ENCODE assay signal across 10 cellular contexts in genomic region chr20:57398901-57399535, GRCh38. TPM values are rescaled to one million over a fixed set of nuclear protein-coding genes. Genes with fewer than 3 reads are reported as not detected.
DNase-seq lines count a peak whose midpoint lies in the region; ATAC-seq and TF ChIP-seq lines count a peak whose summit lies in the region.
"Had no signal": no experiment of that assay in that cellular context is flagged by ENCODE, and none has a peak within 500 bp of the region (broad histone marks: within the 10 kb centered on the region; RNA-seq: fewer than 3 reads in every experiment).

No MANE protein-coding gene starts in this region.

- H4K20me1 ChIP-seq in BLaER1 (peaks cover 100% of the 10 kb centered on the region), neural progenitor cell (ENCODE audit: low read depth) (peaks cover 51% of the 10 kb centered on the region)

- H3F3A ChIP-seq in neural progenitor cell (ENCODE audit: low read depth) = peaks cover 25% of the 10 kb centered on the region

- H3K79me2 ChIP-seq in neural progenitor cell (ENCODE audit: low read depth) = peaks cover 74% of the 10 kb centered on the region

- peaks cover 73% of the 10 kb centered on the region for H3K36me3 ChIP-seq in BLaER1
- peaks cover 76% of the 10 kb centered on the region for H3K36me3 ChIP-seq in effector memory CD4-positive, alpha-beta T cell (ENCODE audit: control insufficient read depth, insufficient read depth, low read length)
- no peaks in the 10 kb centered on the region for H3K36me3 ChIP-seq in neural progenitor cell

- H3K27me3 ChIP-seq in BLaER1 (no peaks in the 10 kb centered on the region), neural progenitor cell (no peaks in the 10 kb centered on the region)
- H3K27me3 ChIP-seq in effector memory CD4-positive, alpha-beta T cell (replicated peaks; ENCODE audit: control insufficient read depth, insufficient read depth, low read length, poor library complexity, severe bottlenecking) = no peaks in the 10 kb centered on the region

- peaks cover 17% of the 10 kb centered on the region for H3K36me3 Mint-ChIP-seq in neural progenitor cell

- H3K9me3 ChIP-seq in BLaER1 (no peaks in the 10 kb centered on the region), neural progenitor cell (ENCODE audit: low read depth) (no peaks in the 10 kb centered on the region)
- no peaks in the 10 kb centered on the region for H3K9me3 ChIP-seq in effector memory CD4-positive, alpha-beta T cell (ENCODE audit: control insufficient read depth, low read length)

- no peak for ATAC-seq in HG03139 (IDR thresholded peaks at IDR 0.05; ENCODE audit: unreplicated experiment)

- H3K9ac ChIP-seq in BLaER1 (peak overlapping the region; percentile 97), neural progenitor cell (no peak overlapping the region)

- no peak for DNase-seq in Jurkat, Clone E6-1 (ENCODE audit: low read depth, low spot score)
- DNase-seq in effector memory CD4-positive, alpha-beta T cell = no peak
- DNase-seq in neural progenitor cell (ENCODE audit: low spot score) (peak; percentile 58), COLO668 (lab: John Stamatoyannopoulos, UW; ENCODE audit: unreplicated experiment) (no peak), pons (ENCODE audit: low spot score) (no peak), DMS53 treated with DMSO at 0.1 percent for 48 hours (lab: John Stamatoyannopoulos, UW; ENCODE audit: unreplicated experiment) (no peak)
- DNase-seq: cortex of kidney, NCI-H226 had no signal

- peak overlapping the region; percentile 91 for H3K27ac Mint-ChIP-seq in neural progenitor cell

- peak overlapping the region; percentile 96 for H3K27ac ChIP-seq in BLaER1
- H3K27ac ChIP-seq in effector memory CD4-positive, alpha-beta T cell (ENCODE audit: insufficient read depth, low read length, poor library complexity, severe bottlenecking) = peak overlapping the region; percentile 90
- H3K27ac ChIP-seq in neural progenitor cell = peak overlapping the region; percentile 23

- no peak for TF ChIP-seq CTCF in neural progenitor cell (IDR thresholded peaks at IDR 0.05)

- H3K9me3 Mint-ChIP-seq in neural progenitor cell = no peaks in the 10 kb centered on the region

- peak overlapping the region; percentile 99 for H3K4me2 ChIP-seq in BLaER1
- peak overlapping the region; percentile 44 for H3K4me2 ChIP-seq in neural progenitor cell

- H3K4me3 Mint-ChIP-seq in neural progenitor cell = no peak overlapping the region

- peaks cover 2% of the 10 kb centered on the region for H3K27me3 Mint-ChIP-seq in neural progenitor cell (ENCODE audit: insufficient read depth, low read depth)

- H3K4me1 ChIP-seq in BLaER1 = peaks cover 100% of the 10 kb centered on the region
- H3K4me1 ChIP-seq in effector memory CD4-positive, alpha-beta T cell (ENCODE audit: control insufficient read depth, insufficient read depth, low read length, poor library complexity, severe bottlenecking) = peaks cover 88% of the 10 kb centered on the region
- peaks cover 29% of the 10 kb centered on the region for H3K4me1 ChIP-seq in neural progenitor cell

- no peak overlapping the region for H2AFZ ChIP-seq in neural progenitor cell (replicated peaks)

- H3K4me3 ChIP-seq in BLaER1 (peak overlapping the region; percentile 55), neural progenitor cell (no peak overlapping the region)
- peak overlapping the region; percentile 36 for H3K4me3 ChIP-seq in Jurkat, Clone E6-1 (ENCODE audit: low read length)
- H3K4me3 ChIP-seq in effector memory CD4-positive, alpha-beta T cell (ENCODE audit: insufficient read depth, low read depth, low read length, poor library complexity, severe bottlenecking) = peak overlapping the region; percentile 39

- peaks cover 37% of the 10 kb centered on the region for H3K4me1 Mint-ChIP-seq in neural progenitor cell

RNA-seq across cellular contexts. Expression of gene RBM38, which starts 7.8 kb away (rescaled TPM):
- 66.7 TPM for polyA plus RNA-seq in Jurkat, Clone E6-1 (2012; ENCODE audit: insufficient read depth, insufficient read length)
- total RNA-seq in neural progenitor cell (ENCODE audit: low replicate concordance) = 26.6 and 53.4 TPM in 2 replicates

RNA-seq across cellular contexts. Expression of gene RAE1, which starts 48.0 kb away (rescaled TPM):
- 81.1 TPM for polyA plus RNA-seq in Jurkat, Clone E6-1 (2012; ENCODE audit: insufficient read depth, insufficient read length)
- 50.2 and 77.6 TPM in 2 replicates for total RNA-seq in neural progenitor cell (ENCODE audit: low replicate concordance)

Comparison
In these comparisons a context has a peak if more than half of its experiments do, and no peak if none do; other contexts are left out.
1. H3K27ac ChIP-seq: peak in every context shown above with its lines; median percentile 96 in BLaER1; 90 in effector memory CD4-positive, alpha-beta T cell; 23 in neural progenitor cell.